In genomic region chr2:38574278-38574677, GRCh38 we compare ENCODE assay signal across 17 cellular contexts. TPM values are rescaled to one million over a fixed set of nuclear protein-coding genes. Genes with fewer than 3 reads are reported as not detected.
DNase-seq lines count a peak whose midpoint lies in the region; ATAC-seq and TF ChIP-seq lines count a peak whose summit lies in the region.
"Had no signal": no experiment of that assay in that cellular context is flagged by ENCODE, and none has a peak within 500 bp of the region (broad histone marks: within the 10 kb centered on the region; RNA-seq: fewer than 3 reads in every experiment).

No MANE protein-coding gene starts in this region.

- no peaks in the 10 kb centered on the region for H4K20me1 ChIP-seq in MM.1S (ENCODE audit: insufficient read depth, low read length)

- no peaks in the 10 kb centered on the region for H3K9me3 ChIP-seq in MM.1S (replicated peaks; ENCODE audit: insufficient read depth, low read length)
- H3K9me3 ChIP-seq: A549, SJSA1 had no signal

- H2AFZ ChIP-seq in MM.1S (ENCODE audit: low read length), result no peak overlapping the region
- H2AFZ ChIP-seq: PC-9 had no signal

- no peaks in the 10 kb centered on the region for H3K27me3 Mint-ChIP-seq in activated T-cell treated with anti-CD3 and anti-CD28 coated beads, Interleukin-2, amount 50 U/mL, for 72 hours (ENCODE audit: low read depth)
- no peaks in the 10 kb centered on the region for H3K27me3 Mint-ChIP-seq in activated T-helper 2 cell treated with anti-CD3 and anti-CD28 coated beads, Interferon-gamma antibody, Interleukin-2, Interleukin-4, amounts not matched to agents 10 μg/mL and 5 μg/mL and 100 μg/mL, durations not matched to agents 14 hours and 24 hours and 36 hours (ENCODE audit: low read depth)
- no peaks in the 10 kb centered on the region for H3K27me3 Mint-ChIP-seq in mesothelial cell of epicardium (ENCODE audit: low read depth)

- peaks cover 13% of the 10 kb centered on the region for H3K4me1 ChIP-seq in MM.1S (ENCODE audit: low read length)
- H3K4me1 ChIP-seq: A549, SJSA1 had no signal

- H3K27ac ChIP-seq in MM.1S (ENCODE audit: low read length), result peak overlapping the region; percentile 14; the same call in 1 of the 2 replicates
- H3K27ac ChIP-seq: A549, PC-9, SJSA1 had no signal

- peak; percentile 20 to 54 for ATAC-seq in activated T-cell treated with anti-CD3 and anti-CD28 coated beads, Interleukin-2, amount 50 U/mL, for 72 hours (replicated peaks in 1 of 2)
- ATAC-seq: A549 had no signal

- peak overlapping the region in 1 of 2 donors; percentile 19 for H3K4me3 Mint-ChIP-seq in activated T-cell treated with anti-CD3 and anti-CD28 coated beads, Interleukin-2, amount 50 U/mL, for 72 hours
- no peak overlapping the region for H3K4me3 Mint-ChIP-seq in activated T-helper 2 cell treated with anti-CD3 and anti-CD28 coated beads, Interferon-gamma antibody, Interleukin-2, Interleukin-4, amounts not matched to agents 10 μg/mL and 5 μg/mL and 100 μg/mL, durations not matched to agents 14 hours and 24 hours and 36 hours (ENCODE audit: low read depth)
- no peak overlapping the region for H3K4me3 Mint-ChIP-seq in mesothelial cell of epicardium

- H3K4me3 ChIP-seq in MM.1S (ENCODE audit: low read length), result no peak overlapping the region
- H3K4me3 ChIP-seq: A549, PC-9, SJSA1 had no signal

- no peaks in the 10 kb centered on the region for H3K79me2 ChIP-seq in MM.1S (ENCODE audit: low read length)

- no peaks in the 10 kb centered on the region; the same call in 1 of the 2 replicates for H3K36me3 ChIP-seq in MM.1S (replicated peaks; ENCODE audit: insufficient read depth, low read length)

- H3K9ac ChIP-seq in MM.1S (ENCODE audit: low read length), result no peak overlapping the region

- peaks cover 8 to 22% of the 10 kb centered on the region in 2 donors for H3K36me3 Mint-ChIP-seq in activated T-cell treated with anti-CD3 and anti-CD28 coated beads, Interleukin-2, amount 50 U/mL, for 72 hours (ENCODE audit: insufficient read depth in 2 of 2)
- peaks cover 80% of the 10 kb centered on the region for H3K36me3 Mint-ChIP-seq in activated T-helper 2 cell treated with anti-CD3 and anti-CD28 coated beads, Interferon-gamma antibody, Interleukin-2, Interleukin-4, amounts not matched to agents 10 μg/mL and 5 μg/mL and 100 μg/mL, durations not matched to agents 14 hours and 24 hours and 36 hours (ENCODE audit: low read depth)
- H3K36me3 Mint-ChIP-seq in mesothelial cell of epicardium, result peaks cover 13% of the 10 kb centered on the region

- no peaks in the 10 kb centered on the region for H3F3A ChIP-seq in MM.1S (ENCODE audit: insufficient read depth, low read length)

- intact Hi-C loops in activated T-helper 2 cell treated with anti-CD3 and anti-CD28 coated beads, Interferon-gamma antibody, Interleukin-2, Interleukin-4, amounts not matched to agents 10 μg/mL and 5 μg/mL and 100 μg/mL, durations not matched to agents 14 hours and 24 hours and 36 hours (cut with micrococcal nuclease), result no loop called here

- TF ChIP-seq CTCF in MM.1S (IDR thresholded peaks at IDR 0.05; ENCODE audit: low read length) (no peak), mesothelial cell of epicardium (IDR thresholded peaks at IDR 0.05; ENCODE audit: unreplicated experiment) (no peak)

- H3K4me1 Mint-ChIP-seq in activated T-cell treated with anti-CD3 and anti-CD28 coated beads, Interleukin-2, amount 50 U/mL, for 72 hours (ENCODE audit: low read depth), result peaks cover 42% of the 10 kb centered on the region
- peaks cover 52% of the 10 kb centered on the region for H3K4me1 Mint-ChIP-seq in activated T-helper 2 cell treated with anti-CD3 and anti-CD28 coated beads, Interferon-gamma antibody, Interleukin-2, Interleukin-4, amounts not matched to agents 10 μg/mL and 5 μg/mL and 100 μg/mL, durations not matched to agents 14 hours and 24 hours and 36 hours (ENCODE audit: low read depth)
- H3K4me1 Mint-ChIP-seq in mesothelial cell of epicardium, result peaks cover 13% of the 10 kb centered on the region

- H3K27ac Mint-ChIP-seq in activated T-cell treated with anti-CD3 and anti-CD28 coated beads, Interleukin-2, amount 50 U/mL, for 72 hours, result peak overlapping the region; percentile 76
- peak overlapping the region; percentile 55 for H3K27ac Mint-ChIP-seq in activated T-helper 2 cell treated with anti-CD3 and anti-CD28 coated beads, Interferon-gamma antibody, Interleukin-2, Interleukin-4, amounts not matched to agents 10 μg/mL and 5 μg/mL and 100 μg/mL, durations not matched to agents 14 hours and 24 hours and 36 hours
- no peak overlapping the region for H3K27ac Mint-ChIP-seq in mesothelial cell of epicardium

- no peaks in the 10 kb centered on the region for H3K9me3 Mint-ChIP-seq in activated T-cell treated with anti-CD3 and anti-CD28 coated beads, Interleukin-2, amount 50 U/mL, for 72 hours
- H3K9me3 Mint-ChIP-seq in activated T-helper 2 cell treated with anti-CD3 and anti-CD28 coated beads, Interferon-gamma antibody, Interleukin-2, Interleukin-4, amounts not matched to agents 10 μg/mL and 5 μg/mL and 100 μg/mL, durations not matched to agents 14 hours and 24 hours and 36 hours, result no peaks in the 10 kb centered on the region
- H3K9me3 Mint-ChIP-seq in mesothelial cell of epicardium, result no peaks in the 10 kb centered on the region

- no peaks in the 10 kb centered on the region for H3K27me3 ChIP-seq in MM.1S (replicated peaks; ENCODE audit: insufficient read depth, low read length)
- H3K27me3 ChIP-seq: SJSA1 had no signal

- DNase-seq in activated T-cell treated with anti-CD3 and anti-CD28 coated beads, Interleukin-2, amount 50 U/mL, for 72 hours, result no peak
- DNase-seq in activated T-cell treated with anti-CD3 and anti-CD28 coated beads, Interleukin-2, amount 50 U/mL, for 1 hour, result no peak
- DNase-seq in MM.1S (no peak), mesothelial cell of epicardium (ENCODE audit: low spot score in 2 of 2, unreplicated experiment in 2 of 2) (no peak), NOMO-1 treated with DMSO at 0.1 percent for 48 hours (lab: John Stamatoyannopoulos, UW; ENCODE audit: unreplicated experiment) (no peak), hypothalamus (lab: John Stamatoyannopoulos, UW) (no peak)
- no peak for DNase-seq in activated T-helper 2 cell treated with anti-CD3 and anti-CD28 coated beads, Interferon-gamma antibody, Interleukin-2, Interleukin-4, amounts not matched to agents 10 μg/mL and 5 μg/mL and 100 μg/mL, durations not matched to agents 14 hours and 24 hours and 36 hours (ENCODE audit: low spot score)
- DNase-seq: C1 segment of cervical spinal cord, EL, HCEC 1CT, NCI-H1417 treated with DMSO at 0.1 percent for 48 hours, NCI-H2029, NCI-H2171 treated with DMSO at 0.1 percent for 48 hours, NCI-H446 treated with DMSO at 0.1 percent for 48 hours, PC-9 had no signal

- peak overlapping the region; percentile 19; the same call in 1 of the 2 replicates for H3K4me2 ChIP-seq in MM.1S (ENCODE audit: low read depth, low read length)
- H3K4me2 ChIP-seq: A549, PC-9 had no signal

- no peaks in the 10 kb centered on the region for H3K9me2 ChIP-seq in MM.1S (replicated peaks; ENCODE audit: insufficient read depth, low read length)

RNA-seq across cellular contexts. Expression of gene HNRNPLL, which starts 28.4 kb away (rescaled TPM):
- total RNA-seq in activated T-cell treated with anti-CD3 and anti-CD28 coated beads, Interleukin-2, amount 50 U/mL, for 72 hours, result 10 to 100 TPM; 63.7 to 80.7 TPM
- total RNA-seq in activated T-helper 2 cell treated with anti-CD3 and anti-CD28 coated beads, Interferon-gamma antibody, Interleukin-2, Interleukin-4, amounts not matched to agents 10 μg/mL and 5 μg/mL and 100 μg/mL, durations not matched to agents 14 hours and 24 hours and 36 hours, result 65.7 and 67.7 TPM in 2 replicates
- total RNA-seq in mesothelial cell of epicardium, result 73.9 to 84.8 TPM (median 80.7 TPM) in 3 replicates
